Comparison of ENCODE assay signal across 25 cellular contexts in genomic region chr9:108058137-108058779, GRCh38.
DNase-seq lines count a peak whose midpoint lies in the region; ATAC-seq, FAIRE-seq and TF ChIP-seq lines count a peak whose summit lies in the region.
"Had no signal": no experiment of that assay in that cellular context is flagged by ENCODE, and none has a peak within 500 bp of the region (broad histone marks: within the 10 kb centered on the region; RNA-seq: fewer than 3 reads in every experiment).

No MANE protein-coding gene starts in this region.

- H3K27me3 Mint-ChIP-seq in Calu3 (ENCODE audit: unreplicated experiment), result no peaks in the 10 kb centered on the region
- H3K27me3 Mint-ChIP-seq: activated CD4-positive, alpha-beta memory T cell treated with anti-CD3 and anti-CD28 coated beads, Interleukin-2, amount 10 ng/mL, durations not matched to agents 7 days and 5 days; CD4-positive, alpha-beta T cell; central memory CD8-positive, alpha-beta T cell had no signal

- peaks cover 4% of the 10 kb centered on the region for H3K36me3 Mint-ChIP-seq in Calu3 (ENCODE audit: insufficient read depth, unreplicated experiment)
- H3K36me3 Mint-ChIP-seq: naive B cell had no signal

- no peak overlapping the region for H3K27ac Mint-ChIP-seq in Calu3 (ENCODE audit: unreplicated experiment)
- H3K27ac Mint-ChIP-seq: activated CD4-positive, alpha-beta memory T cell treated with anti-CD3 and anti-CD28 coated beads, Interleukin-2, amount 10 ng/mL, durations not matched to agents 7 days and 5 days; CD4-positive, alpha-beta T cell; T-helper 2 cell treated with Interferon-gamma antibody and Interleukin-4, amounts not matched to agents 5 μg/mL and 100 μg/mL, for 36 hours had no signal

- H3K9me3 ChIP-seq in SJSA1 (replicated peaks), result no peaks in the 10 kb centered on the region

- peak; percentile 1 for DNase-seq in Calu3
- DNase-seq in SJSA1 (ENCODE audit: low read depth in 1 of 2, low spot score in 2 of 2), result no peak
- DNase-seq in kidney tubule cell (ENCODE audit: low spot score), result peak; percentile 27
- DNase-seq in germinal center (ENCODE audit: low spot score), result no peak
- DNase-seq in HTR-8/SVneo (ENCODE audit: insufficient read length, low spot score), result no peak
- no peak for DNase-seq in Kasumi-1 (lab: John Stamatoyannopoulos, UW)
- DNase-seq: activated CD4-positive, alpha-beta memory T cell treated with anti-CD3 and anti-CD28 coated beads, Interleukin-2, amount 10 ng/mL, durations not matched to agents 7 days and 5 days; activated naive CD4-positive, alpha-beta T cell treated with Interleukin-2 at 50 U/mL for 16 hours; activated T-cell treated with anti-CD3 and anti-CD28 coated beads, Interleukin-2, amount 50 U/mL, for 1 hour; amygdala; CD4-positive, alpha-beta T cell; DND-41; naive B cell; NCI-H1694; NCI-H774; stimulated activated CD4-positive, alpha-beta T cell treated with anti-CD3 and anti-CD28 coated beads, Interleukin-4, amount 100 ng/mL, for 1 hour had no signal

- no peak overlapping the region for H3K4me3 Mint-ChIP-seq in Calu3 (ENCODE audit: low read depth, unreplicated experiment)
- H3K4me3 Mint-ChIP-seq: activated CD4-positive, alpha-beta memory T cell treated with anti-CD3 and anti-CD28 coated beads, Interleukin-2, amount 10 ng/mL, durations not matched to agents 7 days and 5 days; CD4-positive, alpha-beta T cell; central memory CD8-positive, alpha-beta T cell; naive B cell; T-helper 2 cell treated with Interferon-gamma antibody and Interleukin-4, amounts not matched to agents 5 μg/mL and 100 μg/mL, for 36 hours had no signal

- TF ChIP-seq CTCF in Calu3 (IDR thresholded peaks at IDR 0.05; ENCODE audit: unreplicated experiment), result no peak

- CTCF ChIA-PET in Calu3 (lab: Charles Lee), result no interaction called here

- intact Hi-C loops in Calu3 (cut with micrococcal nuclease; ENCODE audit: unreplicated experiment), result loop anchor here (5.0 kb wide), 3 partner anchors 214 to 576 kb away; no protein-coding TSS in a partner anchor

- no peak for ATAC-seq in GM19455 (IDR thresholded peaks at IDR 0.05; ENCODE audit: unreplicated experiment)

- H3K4me1 Mint-ChIP-seq in Calu3 (ENCODE audit: low read depth, unreplicated experiment), result peaks cover 32% of the 10 kb centered on the region
- H3K4me1 Mint-ChIP-seq: activated CD4-positive, alpha-beta memory T cell treated with anti-CD3 and anti-CD28 coated beads, Interleukin-2, amount 10 ng/mL, durations not matched to agents 7 days and 5 days; central memory CD8-positive, alpha-beta T cell; naive B cell had no signal

- H3K4me3 ChIP-seq in SJSA1 (no peak overlapping the region), skin epidermis (no peak overlapping the region)
- H3K4me3 ChIP-seq: lung had no signal

- H3K9me3 Mint-ChIP-seq in Calu3 (ENCODE audit: low read depth, unreplicated experiment), result peaks cover 5% of the 10 kb centered on the region
- H3K9me3 Mint-ChIP-seq: activated CD4-positive, alpha-beta memory T cell treated with anti-CD3 and anti-CD28 coated beads, Interleukin-2, amount 10 ng/mL, durations not matched to agents 7 days and 5 days; T-helper 2 cell treated with Interferon-gamma antibody and Interleukin-4, amounts not matched to agents 5 μg/mL and 100 μg/mL, for 36 hours had no signal

- FAIRE-seq in HTR-8/SVneo (lab: Jason Lieb, UNC), result no peak
- FAIRE-seq: islet of Langerhans, small intestine, urothelium cell line had no signal

- no peaks in the 10 kb centered on the region for H3K36me3 ChIP-seq in SJSA1

- BruUV-seq in Calu3 (replicated peaks; lab: Mats Ljungman, UMichigan), result no TSS peak

- H3K27ac ChIP-seq in SJSA1 (peak overlapping the region; percentile 71), skin epidermis (peak overlapping the region in 13 of 21 experiments; percentile 8 to 75 (median 56))
- H3K27ac ChIP-seq: parathyroid adenoma had no signal

- H3K4me1 ChIP-seq in SJSA1 (replicated peaks), result peaks cover 26% of the 10 kb centered on the region
- H3K4me1 ChIP-seq: parathyroid adenoma had no signal

- no peaks in the 10 kb centered on the region for H3K27me3 ChIP-seq in SJSA1 (replicated peaks)

Comparison
In these comparisons a context has a peak if more than half of its experiments do, and no peak if none do; other contexts are left out.
1. DNase-seq: peak in Calu3 (single experiment) and kidney tubule cell (single experiment); none in SJSA1 (0 of 2), germinal center (single experiment), HTR-8/SVneo (single experiment) and Kasumi-1 (0 of 2).